ENCODE assay signal across 8 cellular contexts in the genomic region with DNA sequence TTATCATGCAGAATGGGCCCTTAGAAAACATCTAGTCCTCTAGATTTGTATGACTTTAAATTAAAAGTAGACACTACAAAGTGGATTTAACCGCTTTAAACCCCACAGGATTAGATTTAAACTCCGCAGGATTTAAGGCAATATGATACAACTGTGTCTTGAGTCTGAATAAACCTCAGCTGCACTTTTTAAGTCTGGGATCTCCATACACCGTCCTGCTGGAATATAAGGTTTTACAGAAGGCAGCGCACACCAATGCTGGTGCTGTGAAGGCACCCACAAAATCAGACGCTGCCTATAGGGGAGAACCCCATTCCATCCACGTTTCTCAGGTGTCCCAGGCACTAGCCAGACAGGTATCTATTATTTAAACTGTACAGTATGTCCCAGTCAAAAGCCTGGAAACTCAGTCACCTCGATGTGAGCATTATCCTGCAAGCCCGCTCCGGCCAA. TPM values are rescaled to one million over a fixed set of nuclear protein-coding genes. Genes with fewer than 3 reads are reported as not detected.
DNase-seq lines count a peak whose midpoint lies in the region; ATAC-seq and TF ChIP-seq lines count a peak whose summit lies in the region.

No MANE protein-coding gene starts in this region.

- peak overlapping the region; percentile 92 for H3K4me2 ChIP-seq in osteoblast (ENCODE audit: insufficient read depth, low read length)

- H4K20me1 ChIP-seq in osteoblast (ENCODE audit: insufficient read depth, low read length): peaks cover 9% of the 10 kb centered on the region

- ATAC-seq in esophagus mucosa (peak; percentile 11), GM19467 (IDR thresholded peaks at IDR 0.05; ENCODE audit: unreplicated experiment) (no peak), GM19023 (IDR thresholded peaks at IDR 0.05; ENCODE audit: unreplicated experiment) (no peak)

- no peaks in the 10 kb centered on the region for H3K27me3 ChIP-seq in osteoblast (ENCODE audit: insufficient read depth, low read length)

- H2AFZ ChIP-seq in osteoblast (ENCODE audit: low read length): peak overlapping the region; percentile 89

- H3K9me3 ChIP-seq in osteoblast (ENCODE audit: low read depth, low read length): no peaks in the 10 kb centered on the region

- TF ChIP-seq CTCF in RWPE1 (conservative IDR thresholded peaks at IDR 0.05; ENCODE audit: low read depth) (no peak), osteoblast (IDR thresholded peaks at IDR 0.05; ENCODE audit: extremely low read depth, low read depth, low read length) (no peak)

- peak overlapping the region; percentile 90 for H3K4me3 ChIP-seq in GM08714 (ENCODE audit: low read length)
- peak overlapping the region; percentile 91 for H3K4me3 ChIP-seq in osteoblast (ENCODE audit: insufficient read depth, low read length)

- H3K79me2 ChIP-seq in osteoblast (ENCODE audit: insufficient read depth, low read length): peaks cover 48% of the 10 kb centered on the region

- CTCF ChIA-PET in RWPE1 (lab: Yijun Ruan, JAX): no interaction called here

- DNase-seq in RWPE1 (ENCODE audit: low spot score) (peak; percentile 2), osteoblast (ENCODE audit: insufficient read length, low spot score, missing footprints) (peak; percentile 79), AML-193 (lab: John Stamatoyannopoulos, UW) (no peak), NCI-H1694 treated with DMSO at 0.1 percent for 48 hours (lab: John Stamatoyannopoulos, UW) (no peak)

- no peaks in the 10 kb centered on the region for H3K36me3 ChIP-seq in osteoblast (ENCODE audit: insufficient read depth, low read length)

- POLR2A ChIA-PET in RWPE1 (lab: Yijun Ruan, JAX; ENCODE audit: low non-redundant PET): no interaction called here

- peaks cover 13% of the 10 kb centered on the region for H3K4me1 ChIP-seq in osteoblast (ENCODE audit: insufficient read depth, low read length)

- H3K27ac ChIP-seq in RWPE1: peak overlapping the region; percentile 83
- H3K27ac ChIP-seq in osteoblast (ENCODE audit: low read depth, low read length): peak overlapping the region; percentile 60

RNA-seq across cellular contexts. Expression of a gene that starts 0.8 kb away (rescaled TPM):
- total RNA-seq in esophagus mucosa (24.8 TPM), osteoblast (55.7 and 56.9 TPM in 2 replicates)

Comparison
In these comparisons a context has a peak if more than half of its experiments do, and no peak if none do; other contexts are left out.
1. DNase-seq: peak in RWPE1 (single experiment) and osteoblast (single experiment); none in AML-193 (0 of 2) and NCI-H1694 treated with DMSO at 0.1 percent for 48 hours (single experiment).